20 cellular contexts compared by ENCODE assay signal in genomic region chr16:16145286-16145685, GRCh38.
A peak's percentile ranks its signal among the peaks of the same experiment; 100 is the strongest.
DNase-seq lines count a peak whose midpoint lies in the region; ATAC-seq, FAIRE-seq and TF ChIP-seq lines count a peak whose summit lies in the region.
"Had no signal": no experiment of that assay in that cellular context is flagged by ENCODE, and none has a peak within 500 bp of the region (broad histone marks: within the 10 kb centered on the region; RNA-seq: fewer than 3 reads in every experiment).

No MANE protein-coding gene starts in this region.

- no peak overlapping the region for H2BK120ac ChIP-seq in H1 (replicated peaks; ENCODE audit: low read depth, low read length)

- POLR2A ChIA-PET in H1 (lab: Charles Lee; ENCODE audit: partially characterized antibody) = interaction anchor here (1.2 to 1.5 kb wide), 2 partner anchors 11 to 44 kb away, joined by 3 read pairs; no protein-coding TSS in a partner anchor

- H2BK20ac ChIP-seq in H1 (ENCODE audit: low read length) = no peak overlapping the region

- no peaks in the 10 kb centered on the region for H3K9me3 Mint-ChIP-seq in activated naive CD8-positive, alpha-beta T cell (ENCODE audit: low read depth)
- no peaks in the 10 kb centered on the region for H3K9me3 Mint-ChIP-seq in activated naive CD8-positive, alpha-beta T cell treated with anti-CD3 and anti-CD28 coated beads for 36 hours
- H3K9me3 Mint-ChIP-seq in osteocyte (ENCODE audit: unreplicated experiment) = no peaks in the 10 kb centered on the region
- H3K9me3 Mint-ChIP-seq: CD8-positive, alpha-beta T cell had no signal

- H3K23me2 ChIP-seq in H1 (ENCODE audit: low read depth, low read length) = no peaks in the 10 kb centered on the region

- no peak overlapping the region for H2AFZ ChIP-seq in H1 (ENCODE audit: low read length)

- no peak overlapping the region for H3K27ac ChIP-seq in H1 (ENCODE audit: low read depth, low read length)

- H4K5ac ChIP-seq in H1 (ENCODE audit: insufficient read length, low read depth, low read length) = no peak overlapping the region

- TF ChIP-seq CTCF in LNCaP clone FGC (IDR thresholded peaks at IDR 0.05; ENCODE audit: control insufficient read depth, extremely low read depth, insufficient read depth) (0 out of 2 replicates have a peak, but pooled peaks have one; percentile 12), H1 (IDR thresholded peaks at IDR 0.05; ENCODE audit: control extremely low read depth in 1 of 3, insufficient read depth in 1 of 3, low read depth in 1 of 3, low read length in 3 of 3) (peak in 2 of 3 experiments; percentile 8 to 14; a peak in 2 of 4 replicates), osteocyte (IDR thresholded peaks at IDR 0.05) (no peak)

- H3K79me2 ChIP-seq in H1 (ENCODE audit: control insufficient read depth in 1 of 2, insufficient read depth in 2 of 2, low read length in 2 of 2) = no peaks in the 10 kb centered on the region

- no peak for DNase-seq in activated naive CD8-positive, alpha-beta T cell treated with anti-CD3 and anti-CD28 coated beads for 36 hours
- no peak for DNase-seq in LNCaP clone FGC (ENCODE audit: low read depth)
- DNase-seq in H1 (ENCODE audit: low read depth in 1 of 2, low spot score in 2 of 2) = no peak
- no peak for DNase-seq in osteocyte (ENCODE audit: extremely low spot score, unreplicated experiment)
- no peak for DNase-seq in NCI-H446 treated with DMSO at 0.1 percent for 48 hours (lab: John Stamatoyannopoulos, UW)
- no peak for DNase-seq in GM12892 (ENCODE audit: insufficient read length)
- DNase-seq: Calu3; CD8-positive, alpha-beta T cell; EL; NCI-H1105 treated with DMSO at 0.1 percent for 48 hours; NCI-H1694; NCI-H510A; NCI-H748 treated with DMSO at 0.1 percent for 48 hours had no signal

- H3K36me3 Mint-ChIP-seq in activated naive CD8-positive, alpha-beta T cell = peaks cover 4% of the 10 kb centered on the region
- peaks cover 6% of the 10 kb centered on the region for H3K36me3 Mint-ChIP-seq in activated naive CD8-positive, alpha-beta T cell treated with anti-CD3 and anti-CD28 coated beads for 36 hours
- H3K36me3 Mint-ChIP-seq in osteocyte (ENCODE audit: unreplicated experiment) = peaks cover 38% of the 10 kb centered on the region

- no peak overlapping the region for H3K18ac ChIP-seq in H1 (ENCODE audit: extremely low read depth, low read length)

- H3K9ac ChIP-seq in H1 (replicated peaks in 1 of 4; ENCODE audit: extremely low read depth in 1 of 4, low read depth in 3 of 4, low read length in 3 of 4) = no peak overlapping the region
- H3K9ac ChIP-seq: BLaER1 had no signal

- no peak overlapping the region for H2BK12ac ChIP-seq in H1 (ENCODE audit: low read depth, low read length)

- no peak overlapping the region for H3K56ac ChIP-seq in H1 (replicated peaks; ENCODE audit: insufficient read length, low read depth, low read length)

- H3K27me3 Mint-ChIP-seq in activated naive CD8-positive, alpha-beta T cell = no peaks in the 10 kb centered on the region
- H3K27me3 Mint-ChIP-seq in activated naive CD8-positive, alpha-beta T cell treated with anti-CD3 and anti-CD28 coated beads for 36 hours = no peaks in the 10 kb centered on the region
- H3K27me3 Mint-ChIP-seq in osteocyte (ENCODE audit: unreplicated experiment) = no peaks in the 10 kb centered on the region

- H3K36me3 ChIP-seq in H1 (ENCODE audit: control insufficient read depth in 2 of 4, insufficient read depth in 4 of 4, low read length in 3 of 4) = peaks cover 4 to 28% (median 12%) of the 10 kb centered on the region in 4 experiments; a peak in 6 of 8 replicates

- no peaks in the 10 kb centered on the region; the same call in 1 of the 2 replicates for H3K79me1 ChIP-seq in H1 (ENCODE audit: low read depth, low read length)

- no peak overlapping the region for H4K8ac ChIP-seq in H1 (ENCODE audit: extremely low read depth, insufficient read depth, low read length)

- FAIRE-seq in H1 (lab: Jason Lieb, UNC) = no peak
- no peak for FAIRE-seq in GM12892 (lab: Jason Lieb, UNC)
- FAIRE-seq: A204.1, GM12891, GM18507 had no signal

- H2AK5ac ChIP-seq in H1 (ENCODE audit: low read depth, low read length) = no peak overlapping the region

- H3K14ac ChIP-seq in H1 (ENCODE audit: insufficient read length) = no peak overlapping the region

- H2BK15ac ChIP-seq in H1 (ENCODE audit: low read length) = no peak overlapping the region

- no peak for ATAC-seq in HG02588 (IDR thresholded peaks at IDR 0.05; ENCODE audit: unreplicated experiment)
- ATAC-seq: CD8-positive, alpha-beta T cell had no signal

- no peak overlapping the region; the same call in 1 of the 2 replicates for H2BK5ac ChIP-seq in H1 (ENCODE audit: low read depth, low read length)

- H3K4me2 ChIP-seq in H1 (ENCODE audit: insufficient read depth in 1 of 2, low read depth in 2 of 2, low read length in 2 of 2) = no peak overlapping the region

- no peak for TF ChIP-seq POLR2A in H1 (IDR thresholded peaks at IDR 0.05; ENCODE audit: control extremely low read depth in 1 of 2, low read depth in 2 of 2, low read length in 2 of 2)
- TF ChIP-seq POLR2A in GM12892 (IDR thresholded peaks at IDR 0.05; ENCODE audit: low read depth, low read length) = no peak

- TF ChIP-seq RAD21 in H1 (IDR thresholded peaks at IDR 0.05 in 1 of 2, conservative IDR thresholded peaks at IDR 0.05 in 1 of 2; ENCODE audit: low read depth in 2 of 2, low read length in 2 of 2) = no peak

- no peak overlapping the region for H3K23ac ChIP-seq in H1 (ENCODE audit: insufficient read length)

- CTCF ChIA-PET in H1 (lab: Charles Lee; ENCODE audit: partially characterized antibody) = interaction anchor here (0.8 to 1.4 kb wide), 5 partner anchors 9 to 42 kb away, joined by 3 to 11 read pairs (median 6); no protein-coding TSS in a partner anchor

- no peak for TF ChIP-seq EP300 in H1 (IDR thresholded peaks at IDR 0.05; ENCODE audit: borderline replicate concordance in 1 of 2, low read depth in 2 of 2, low read length in 2 of 2)

- peak overlapping the region; percentile 16 for H3K27ac Mint-ChIP-seq in activated naive CD8-positive, alpha-beta T cell
- no peak overlapping the region for H3K27ac Mint-ChIP-seq in activated naive CD8-positive, alpha-beta T cell treated with anti-CD3 and anti-CD28 coated beads for 36 hours
- H3K27ac Mint-ChIP-seq in osteocyte (ENCODE audit: unreplicated experiment) = peak overlapping the region; percentile 14
- H3K27ac Mint-ChIP-seq: CD8-positive, alpha-beta T cell had no signal

- no peaks in the 10 kb centered on the region for H3K9me3 ChIP-seq in H1 (ENCODE audit: insufficient read depth in 2 of 2, low read depth in 1 of 2, low read length in 1 of 2)
- H3K9me3 ChIP-seq: BLaER1, HAP-1 had no signal

- no peak overlapping the region for H3K4me3 Mint-ChIP-seq in activated naive CD8-positive, alpha-beta T cell
- no peak overlapping the region for H3K4me3 Mint-ChIP-seq in activated naive CD8-positive, alpha-beta T cell treated with anti-CD3 and anti-CD28 coated beads for 36 hours
- H3K4me3 Mint-ChIP-seq in osteocyte (ENCODE audit: unreplicated experiment) = no peak overlapping the region
- H3K4me3 Mint-ChIP-seq: CD8-positive, alpha-beta T cell had no signal

- H3K4me1 Mint-ChIP-seq in activated naive CD8-positive, alpha-beta T cell (ENCODE audit: low read depth) = no peaks in the 10 kb centered on the region
- peaks cover 5% of the 10 kb centered on the region for H3K4me1 Mint-ChIP-seq in activated naive CD8-positive, alpha-beta T cell treated with anti-CD3 and anti-CD28 coated beads for 36 hours
- peaks cover 15% of the 10 kb centered on the region for H3K4me1 Mint-ChIP-seq in osteocyte (ENCODE audit: unreplicated experiment)

- H4K20me1 ChIP-seq in H1 (replicated peaks in 1 of 2; ENCODE audit: control insufficient read depth in 1 of 2, insufficient read depth in 2 of 2, low read length in 2 of 2) = peaks cover 3% of the 10 kb centered on the region in 2 experiments

- H3K4me3 ChIP-seq in LNCaP clone FGC (ENCODE audit: low read depth, low read length) (no peak overlapping the region), H1 (ENCODE audit: extremely low read depth in 1 of 4, insufficient read depth in 2 of 4, low read depth in 3 of 4, low read length in 4 of 4) (no peak overlapping the region)
- H3K4me3 ChIP-seq: BLaER1, HAP-1 had no signal

- peaks cover 0 to 4% (median under 1%) of the 10 kb centered on the region in 4 experiments; a peak in 1 of 7 replicates for H3K4me1 ChIP-seq in H1 (replicated peaks in 1 of 4; ENCODE audit: control insufficient read depth in 3 of 4, insufficient read depth in 4 of 4, low read length in 3 of 4)
- H3K4me1 ChIP-seq: HAP-1 had no signal

- H3K27me3 ChIP-seq in H1 (replicated peaks in 1 of 4; ENCODE audit: control insufficient read depth in 3 of 4, extremely low read depth in 1 of 4, insufficient read depth in 3 of 4, low read length in 3 of 4) = no peaks in the 10 kb centered on the region
- H3K27me3 ChIP-seq: BLaER1 had no signal

- H4K91ac ChIP-seq in H1 (replicated peaks; ENCODE audit: insufficient read length, low read length) = no peak overlapping the region

- no peak overlapping the region for H3K4ac ChIP-seq in H1 (replicated peaks; ENCODE audit: insufficient read length, low read depth, low read length)

- 80% methylated on average over 5 of the region's 5 CpGs; no CpG with 5 or more reads in 1 of the 2 experiments for WGBS in H1 (ENCODE audit: extremely low coverage in 1 of 2, insufficient coverage in 1 of 2, insufficient read length in 1 of 2, insufficient replicate concordance in 2 of 2, low coverage in 1 of 2, low lambda C conversion rate in 2 of 2, missing lambda C conversion rate in 1 of 2), 2 experiments

TF ChIP-seq in H1, 55 proteins besides CTCF, POLR2A, EP300 and RAD21 (continues in another document):
- no peak for TF ChIP-seq HDAC6 (IDR thresholded peaks at IDR 0.05; ENCODE audit: low read depth, low read length)
